ENCODE assay signal across 14 cellular contexts in genomic region chr22:42905702-42906183, GRCh38. TPM values are rescaled to one million over a fixed set of nuclear protein-coding genes. Genes with fewer than 3 reads are reported as not detected.
DNase-seq lines count a peak whose midpoint lies in the region; ATAC-seq and TF ChIP-seq lines count a peak whose summit lies in the region.
"Had no signal": no experiment of that assay in that cellular context is flagged by ENCODE, and none has a peak within 500 bp of the region (broad histone marks: within the 10 kb centered on the region; RNA-seq: fewer than 3 reads in every experiment).

No MANE protein-coding gene starts in this region.

- H3K27ac ChIP-seq in right atrium auricular region: peak overlapping the region; percentile 74 to 87
- peak overlapping the region; percentile 33 to 73 (median 69) for H3K27ac ChIP-seq in stomach

- peaks cover 0 to 96% of the 10 kb centered on the region in 2 donors for H3K4me1 ChIP-seq in right atrium auricular region
- peaks cover 35 to 89% (median 65%) of the 10 kb centered on the region in 4 donors for H3K4me1 ChIP-seq in stomach

- H3K27me3 Mint-ChIP-seq in WTC11 (ENCODE audit: low read depth) (no peaks in the 10 kb centered on the region), endothelial cell (ENCODE audit: unreplicated experiment) (peaks cover 3% of the 10 kb centered on the region)

- H3K9me3 Mint-ChIP-seq in WTC11: no peaks in the 10 kb centered on the region
- no peaks in the 10 kb centered on the region for H3K9me3 Mint-ChIP-seq in endothelial cell (ENCODE audit: unreplicated experiment)
- H3K9me3 Mint-ChIP-seq: activated T-cell treated with anti-CD3 and anti-CD28 coated beads, Interleukin-2, amount 50 U/mL, for 4 hours; T-helper 2 cell treated with Interferon-gamma antibody and Interleukin-4, amounts not matched to agents 5 μg/mL and 100 μg/mL, for 36 hours had no signal

- H3K9me3 ChIP-seq in right atrium auricular region (no peaks in the 10 kb centered on the region), stomach (no peaks in the 10 kb centered on the region)

- TF ChIP-seq CTCF in LNCaP clone FGC (IDR thresholded peaks at IDR 0.05; ENCODE audit: control insufficient read depth, extremely low read depth, insufficient read depth): no peak
- no peak for TF ChIP-seq CTCF in WTC11 (IDR thresholded peaks at IDR 0.05)
- TF ChIP-seq CTCF in right atrium auricular region (IDR thresholded peaks at IDR 0.05): no peak
- no peak for TF ChIP-seq CTCF in stomach (IDR thresholded peaks at IDR 0.05)
- TF ChIP-seq CTCF in endothelial cell (IDR thresholded peaks at IDR 0.05; ENCODE audit: unreplicated experiment): no peak

- intact Hi-C loops in stomach (cut with DNase I; ENCODE audit: low total_unique reads): no loop called here

- POLR2A ChIA-PET in WTC11 (lab: Charles Lee): no interaction called here

- H3K4me3 ChIP-seq in LNCaP clone FGC (ENCODE audit: low read depth, low read length): peak overlapping the region; percentile 15; the same call in 1 of the 2 replicates
- H3K4me3 ChIP-seq in right atrium auricular region: no peak overlapping the region
- no peak overlapping the region for H3K4me3 ChIP-seq in stomach

- H3K36me3 Mint-ChIP-seq in WTC11 (no peaks in the 10 kb centered on the region), endothelial cell (ENCODE audit: low read depth, unreplicated experiment) (peaks cover 15% of the 10 kb centered on the region)

- no peak for TF ChIP-seq EP300 in stomach (IDR thresholded peaks at IDR 0.05)

- 26 to 47% (median 34%) methylated on average over 4 to 5 of the region's 5 CpGs for WGBS in stomach, 5 donors

- ATAC-seq in WTC11: no peak
- no peak for ATAC-seq in GM19463 (IDR thresholded peaks at IDR 0.05; ENCODE audit: unreplicated experiment)
- ATAC-seq: activated T-cell treated with anti-CD3 and anti-CD28 coated beads, Interleukin-2, amount 50 U/mL, for 4 hours had no signal

- H3K4me1 Mint-ChIP-seq in WTC11 (peaks cover 9% of the 10 kb centered on the region), endothelial cell (ENCODE audit: unreplicated experiment) (peaks cover 50% of the 10 kb centered on the region)

- H3K27ac Mint-ChIP-seq in WTC11 (peak overlapping the region; percentile 16; the same call in 1 of the 2 replicates), endothelial cell (ENCODE audit: unreplicated experiment) (no peak overlapping the region)
- H3K27ac Mint-ChIP-seq: T-helper 2 cell treated with Interferon-gamma antibody and Interleukin-4, amounts not matched to agents 5 μg/mL and 100 μg/mL, for 36 hours had no signal

- H3K4me3 Mint-ChIP-seq in WTC11 (no peak overlapping the region), endothelial cell (ENCODE audit: unreplicated experiment) (no peak overlapping the region)
- H3K4me3 Mint-ChIP-seq: activated T-cell treated with anti-CD3 and anti-CD28 coated beads, Interleukin-2, amount 50 U/mL, for 4 hours; T-helper 2 cell treated with Interferon-gamma antibody and Interleukin-4, amounts not matched to agents 5 μg/mL and 100 μg/mL, for 36 hours had no signal

- DNase-seq in LNCaP clone FGC (ENCODE audit: low read depth) (peak; percentile 85), WTC11 (ENCODE audit: low spot score) (no peak), right atrium auricular region (ENCODE audit: low spot score) (no peak), stomach (peak; percentile 87), endothelial cell (ENCODE audit: low spot score) (no peak), NCI-H2227 (lab: John Stamatoyannopoulos, UW; ENCODE audit: unreplicated experiment) (no peak), foreskin melanocyte (no peak)
- DNase-seq: activated T-cell treated with anti-CD3 and anti-CD28 coated beads, Interleukin-2, amount 50 U/mL, for 4 hours; cortex of kidney; DND-41; HCEC 1CT; NCI-H446 treated with DMSO at 0.1 percent for 48 hours had no signal

- H3K27me3 ChIP-seq in right atrium auricular region (no peaks in the 10 kb centered on the region), stomach (no peaks in the 10 kb centered on the region)

- CTCF ChIA-PET in WTC11 (lab: Charles Lee): interaction anchor here (1.1 kb wide), 1 partner anchor 147 kb away, joined by 4 read pairs; no protein-coding TSS in a partner anchor

- H3K36me3 ChIP-seq in right atrium auricular region (no peaks in the 10 kb centered on the region), stomach (peaks cover 4 to 49% (median 29%) of the 10 kb centered on the region in 4 donors)

- no peak for TF ChIP-seq POLR2A in stomach (IDR thresholded peaks at IDR 0.05)

TF ChIP-seq in WTC11, 78 proteins besides CTCF, POLR2A, EP300 and RAD21:
- no peak for TF ChIP-seq ZNF416 (CRISPR knock-in tag; IDR thresholded peaks at IDR 0.05)
TF ChIP-seq in WTC11: peak in this region for 0.

RNA-seq across cellular contexts. Expression of gene ARFGAP3, which starts 48.7 kb away (rescaled TPM):
- total RNA-seq in WTC11 (2021) (16.9 to 17.1 TPM (median 17.1 TPM) in 3 replicates), right atrium auricular region (10 to 100 TPM; 27.4 to 29.6 TPM), stomach (10 to 100 TPM in 4 of 5 donors, 1 to 10 TPM in 1; 4.6 to 77.5 (median 40.6) TPM), endothelial cell (ENCODE audit: unreplicated experiment) (29.8 TPM)
- 10 to 100 TPM; 23.2 to 51.9 (median 39.2) TPM for polyA plus RNA-seq in stomach

Comparison
In these comparisons a context has a peak if more than half of its experiments do, and no peak if none do; other contexts are left out.
1. DNase-seq: peak in LNCaP clone FGC (single experiment) and stomach (single experiment); none in WTC11 (single experiment), right atrium auricular region (single experiment), endothelial cell (single experiment), NCI-H2227 (single experiment) and foreskin melanocyte (single experiment).